ENCODE assay signal across 9 cellular contexts in the genomic region with DNA sequence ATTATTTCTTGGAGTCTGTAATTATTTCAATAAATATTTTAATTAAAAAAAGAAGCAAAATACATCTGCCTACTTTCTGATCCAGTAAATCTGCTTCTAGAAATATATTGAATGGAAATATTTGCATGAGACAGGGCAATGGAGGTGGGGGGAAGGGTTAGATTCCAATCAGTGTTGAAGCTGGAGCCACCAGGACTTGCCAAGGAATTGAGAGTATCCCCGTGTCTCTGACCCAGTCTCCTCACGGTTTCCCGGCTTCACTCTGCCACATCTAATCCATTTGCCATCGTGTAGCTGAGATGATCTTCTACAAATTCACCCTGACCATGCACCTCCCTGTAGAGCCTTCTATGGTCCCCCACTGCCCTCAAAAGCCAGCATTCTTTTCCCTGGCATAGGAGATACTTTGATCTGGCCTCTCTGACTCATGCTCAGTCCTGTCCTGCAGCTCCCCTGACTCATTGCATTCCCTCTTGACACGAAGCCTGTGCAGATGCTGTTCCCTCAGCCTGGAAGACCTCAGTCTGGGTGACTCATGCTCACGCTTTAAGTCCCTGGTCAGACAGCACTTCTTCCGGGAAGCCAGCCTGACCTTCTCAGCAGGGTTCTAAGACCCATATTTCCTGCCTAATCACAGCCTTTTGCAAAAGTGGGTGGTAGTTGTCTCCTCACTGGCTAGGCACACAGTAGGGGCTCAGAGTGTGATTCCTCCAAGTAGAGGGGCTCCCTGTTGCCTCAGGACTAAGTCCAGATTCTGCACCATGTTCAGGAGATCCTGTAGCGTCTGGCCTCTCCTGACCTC. TPM values are rescaled to one million over a fixed set of nuclear protein-coding genes. Genes with fewer than 3 reads are reported as not detected.
A peak's percentile ranks its signal among the peaks of the same experiment; 100 is the strongest.
DNase-seq lines count a peak whose midpoint lies in the region; ATAC-seq and TF ChIP-seq lines count a peak whose summit lies in the region.
"Had no signal": no experiment of that assay in that cellular context is flagged by ENCODE, and none has a peak within 500 bp of the region (broad histone marks: within the 10 kb centered on the region; RNA-seq: fewer than 3 reads in every experiment).

No MANE protein-coding gene starts in this region.

- H2AK9ac ChIP-seq in IMR-90 (replicated peaks; ENCODE audit: low read depth, low read length, poor library complexity) = peak overlapping the region; percentile 78

- H2BK20ac ChIP-seq in IMR-90 (ENCODE audit: low read depth, low read length) = peak overlapping the region; percentile 62

- H2BK5ac ChIP-seq in IMR-90 (ENCODE audit: low read depth, low read length, poor library complexity, severe bottlenecking) = peak overlapping the region; percentile 86

- H4K5ac ChIP-seq in IMR-90 (ENCODE audit: low read depth, low read length) = peak overlapping the region; percentile 21; the same call in 1 of the 2 replicates

- H4K20me1 ChIP-seq in IMR-90 (ENCODE audit: insufficient read depth, low read length) = no peaks in the 10 kb centered on the region

- H3K23ac ChIP-seq in IMR-90 (ENCODE audit: low read depth, low read length) = peak overlapping the region; percentile 31; the same call in 1 of the 2 replicates

- H3K4ac ChIP-seq in IMR-90 (ENCODE audit: low read depth, low read length) = peak overlapping the region; percentile 82

- H3K36me3 ChIP-seq in IMR-90 (ENCODE audit: control insufficient read depth, insufficient read depth, low read length) (no peaks in the 10 kb centered on the region), lower lobe of right lung (no peaks in the 10 kb centered on the region)

- H4K91ac ChIP-seq in IMR-90 (ENCODE audit: insufficient read depth, low read depth, low read length) = peak overlapping the region; percentile 59

- H3K9me1 ChIP-seq in IMR-90 (ENCODE audit: insufficient read depth, low read length) = peaks cover 19% of the 10 kb centered on the region

- peak; percentile 81 for ATAC-seq in IMR-90 (ENCODE audit: low read depth)
- peak; percentile 21 to 31 for ATAC-seq in lower lobe of right lung
- ATAC-seq in HG03520 (IDR thresholded peaks at IDR 0.05; ENCODE audit: unreplicated experiment) = no peak
- no peak for ATAC-seq in GM21515 (IDR thresholded peaks at IDR 0.05; ENCODE audit: unreplicated experiment)

- H2BK15ac ChIP-seq in IMR-90 (ENCODE audit: low read depth, low read length) = peak overlapping the region; percentile 38; the same call in 1 of the 3 replicates

- H3K79me1 ChIP-seq in IMR-90 (ENCODE audit: low read depth in 1 of 2, low read length in 2 of 2) = peaks cover 0 to 10% of the 10 kb centered on the region in 2 experiments; a peak in 1 of 4 replicates

- DNase-seq in CD1c-positive myeloid dendritic cell (ENCODE audit: extremely low spot score) = peak; percentile 58
- DNase-seq in IMR-90 = peak; percentile 97
- peak; percentile 72 for DNase-seq in astrocyte of the hippocampus (ENCODE audit: low read depth, low spot score)
- DNase-seq in lower lobe of right lung = no peak
- DNase-seq in amygdala (lab: John Stamatoyannopoulos, UW) = no peak
- DNase-seq in activated T-cell treated with anti-CD3 and anti-CD28 coated beads, Interleukin-2, amount 50 U/mL, for 48 hours = no peak
- DNase-seq: posterior cingulate gyrus had no signal

- CTCF ChIA-PET in IMR-90 (lab: Yijun Ruan, JAX) = no interaction called here

- no peak overlapping the region for H3K4me2 ChIP-seq in IMR-90 (ENCODE audit: low read depth, low read length)

- H3K4me1 ChIP-seq in IMR-90 (ENCODE audit: control insufficient read depth, insufficient read depth, low read length) = peaks cover 4% of the 10 kb centered on the region; the same call in 1 of the 2 replicates
- no peaks in the 10 kb centered on the region for H3K4me1 ChIP-seq in lower lobe of right lung

- TF ChIP-seq RAD21 in IMR-90 (IDR thresholded peaks at IDR 0.05; ENCODE audit: low read length) = peak; percentile 9; the same call in 1 of the 2 replicates

- H3K56ac ChIP-seq in IMR-90 (ENCODE audit: extremely low read depth, insufficient read depth, low read length) = 0 out of 2 replicates have a peak overlapping the region, but pooled peaks have one; percentile 20

- peak overlapping the region; percentile 74; the same call in 1 of the 2 replicates for H3K18ac ChIP-seq in IMR-90 (ENCODE audit: low read depth, low read length)

- POLR2A ChIA-PET in IMR-90 (lab: Charles Lee; ENCODE audit: unreplicated experiment) = no interaction called here

- peak overlapping the region; percentile 59 for H2AFZ ChIP-seq in IMR-90 (replicated peaks; ENCODE audit: low read length, poor library complexity)

- H3K27ac ChIP-seq in IMR-90 (ENCODE audit: insufficient read depth, low read length) (peak overlapping the region; percentile 49; the same call in 1 of the 2 replicates), lower lobe of right lung (no peak overlapping the region)

- in situ Hi-C loops in IMR-90 (cut with MboI; ENCODE audit: low sequenced_read_pairs) = no loop called here

- BruUV-seq in IMR-90 (replicated peaks; lab: Mats Ljungman, UMichigan) = no TSS peak

- intact Hi-C loops in IMR-90 (cut with micrococcal nuclease) = no loop called here
- intact Hi-C loops in lower lobe of right lung (cut with DNase I) = no loop called here

- peak overlapping the region; percentile 10; the same call in 1 of the 2 replicates for H3K14ac ChIP-seq in IMR-90 (replicated peaks; ENCODE audit: low read depth, low read length)

- H2BK120ac ChIP-seq in IMR-90 (ENCODE audit: low read depth, low read length) = peak overlapping the region; percentile 88

- H3K9me3 ChIP-seq in IMR-90 (ENCODE audit: control insufficient read depth, insufficient read depth, low read length) (no peaks in the 10 kb centered on the region; the same call in 1 of the 2 replicates), lower lobe of right lung (no peaks in the 10 kb centered on the region)

- dilution Hi-C loops in IMR-90 (cut with HindIII; ENCODE audit: low sequenced_read_pairs, unreplicated experiment) = no loop called here

- H3K27me3 ChIP-seq in IMR-90 (ENCODE audit: control insufficient read depth, insufficient read depth, low read length) = no peaks in the 10 kb centered on the region
- H3K27me3 ChIP-seq in lower lobe of right lung (ENCODE audit: low read depth) = no peaks in the 10 kb centered on the region

- peak overlapping the region; percentile 12 to 88 for H4K8ac ChIP-seq in IMR-90 (ENCODE audit: low read depth in 2 of 2, low read length in 2 of 2)

- H3K9ac ChIP-seq in IMR-90 (ENCODE audit: low read depth, low read length) = no peak overlapping the region

- H2AK5ac ChIP-seq in IMR-90 (ENCODE audit: low read depth, low read length) = peak overlapping the region; percentile 60

- no peak for TF ChIP-seq CTCF in IMR-90 (conservative IDR thresholded peaks at IDR 0.05; ENCODE audit: low read depth, low read length)
- no peak for TF ChIP-seq CTCF in lower lobe of right lung (IDR thresholded peaks at IDR 0.05)

- TF ChIP-seq POLR2A in IMR-90 (IDR thresholded peaks at IDR 0.05; ENCODE audit: low read depth, low read length) = no peak

- H3K4me3 ChIP-seq in IMR-90 (ENCODE audit: insufficient read depth, low read depth, low read length) (no peak overlapping the region), lower lobe of right lung (no peak overlapping the region)

- 83% methylated on average over 3 of the region's 8 CpGs; no CpG with 5 or more reads in 1 of the 2 experiments for WGBS in IMR-90 (ENCODE audit: extremely low coverage in 2 of 2, insufficient read length in 1 of 2), 2 experiments

TF ChIP-seq in IMR-90, 13 proteins besides CTCF, POLR2A, EP300 and RAD21 (continues in another document):
- TF ChIP-seq RFX5 (IDR thresholded peaks at IDR 0.05; ENCODE audit: low read depth, low read length) (no peak), FOS (IDR thresholded peaks at IDR 0.05; ENCODE audit: low read depth, low read length) (peak; percentile 96), CEBPB (IDR thresholded peaks at IDR 0.05; ENCODE audit: low read depth, low read length) (peak; percentile 12; the same call in 1 of the 2 replicates), BHLHE40 (IDR thresholded peaks at IDR 0.05; ENCODE audit: low read depth, low read length) (peak; percentile 85), MXI1 (IDR thresholded peaks at IDR 0.05; ENCODE audit: borderline replicate concordance, low read depth, low read length) (no peak), MAZ (IDR thresholded peaks at IDR 0.05; ENCODE audit: borderline replicate concordance, low read depth, low read length) (peak; percentile 43; the same call in 1 of the 2 replicates), ELK1 (IDR thresholded peaks at IDR 0.05; ENCODE audit: borderline replicate concordance, low read depth, low read length) (no peak), USF2 (IDR thresholded peaks at IDR 0.05; ENCODE audit: low read depth, low read length) (no peak), RCOR1 (IDR thresholded peaks at IDR 0.05; ENCODE audit: insufficient replicate concordance, low read length) (peak; percentile 100), NFE2L2 (IDR thresholded peaks at IDR 0.05; ENCODE audit: low read depth, low read length) (0 out of 2 replicates have a peak, but pooled peaks have one; percentile 31), MAFK (IDR thresholded peaks at IDR 0.05; ENCODE audit: low read depth, low read length) (no peak)

RNA-seq across cellular contexts. Expression of gene FKBP1A, which starts 23.0 kb away (rescaled TPM):
- total RNA-seq in IMR-90 (2012; rRNA removed) (91.9 and 120 TPM in 2 replicates), lower lobe of right lung (291 TPM)
- polyA plus RNA-seq in IMR-90 (2012; rRNA removed) = 513 and 528 TPM in 2 replicates
- polyA plus RNA-seq in IMR-90 (2012; cell fraction: cytosol; rRNA removed) = 250 and 846 TPM in 2 replicates
- polyA plus RNA-seq in IMR-90 (2012; cell fraction: nucleus; rRNA removed; ENCODE audit: low replicate concordance) = 45.1 and 159 TPM in 2 replicates

RNA-seq across cellular contexts. Expression of gene NSFL1C, which starts 50.8 kb away (rescaled TPM):
- total RNA-seq in IMR-90 (2012; rRNA removed) (40.3 and 41.1 TPM in 2 replicates), lower lobe of right lung (73.8 TPM)
- polyA plus RNA-seq in IMR-90 (2012; rRNA removed) = 28.6 and 33.0 TPM in 2 replicates
- 14.9 and 23.7 TPM in 2 replicates for polyA plus RNA-seq in IMR-90 (2012; cell fraction: cytosol; rRNA removed)
- 26.2 and 57.4 TPM in 2 replicates for polyA plus RNA-seq in IMR-90 (2012; cell fraction: nucleus; rRNA removed; ENCODE audit: low replicate concordance)

Comparison
In these comparisons a context has a peak if more than half of its experiments do, and no peak if none do; other contexts are left out.
1. DNase-seq: peak in CD1c-positive myeloid dendritic cell (single experiment), IMR-90 (single experiment) and astrocyte of the hippocampus (single experiment); none in lower lobe of right lung (single experiment), amygdala (0 of 56) and activated T-cell treated with anti-CD3 and anti-CD28 coated beads, Interleukin-2, amount 50 U/mL, for 48 hours (0 of 2).
2. ATAC-seq: peak in IMR-90 (single experiment) and lower lobe of right lung (2 of 2); none in HG03520 (single experiment) and GM21515 (single experiment).